Comparison of ENCODE assay signal across 8 cellular contexts in genomic region chr6:5004373-5005037, GRCh38. TPM values are rescaled to one million over a fixed set of nuclear protein-coding genes. Genes with fewer than 3 reads are reported as not detected.
DNase-seq lines count a peak whose midpoint lies in the region; ATAC-seq and TF ChIP-seq lines count a peak whose summit lies in the region.

No MANE protein-coding gene starts in this region.

- peak overlapping the region; percentile 81 for H3K27ac ChIP-seq in mesodermal cell (ENCODE audit: low read depth, low read length, severe bottlenecking)

- POLR2A ChIA-PET in BJ (lab: Charles Lee): no interaction called here

- CTCF ChIA-PET in BJ (lab: Yijun Ruan, JAX): interaction anchor here (0.6 to 2.1 kb wide), 7 partner anchors 9 to 187 kb away, joined by 3 to 14 read pairs (median 5); no protein-coding TSS in a partner anchor

- no peaks in the 10 kb centered on the region for H3K27me3 ChIP-seq in BJ (ENCODE audit: control insufficient read depth, insufficient read depth, low read length)

- WGBS in mesodermal cell (ENCODE audit: insufficient coverage in 2 of 2), 2 experiments: 27 to 53% methylated on average over 5 to 9 of the region's 12 CpGs

- no peaks in the 10 kb centered on the region for H3K9me3 ChIP-seq in mesodermal cell (ENCODE audit: control insufficient read depth, low read length)

- peak; percentile 1 for ATAC-seq in HG03442 (IDR thresholded peaks at IDR 0.05; ENCODE audit: unreplicated experiment)
- no peak for ATAC-seq in GM19467 (IDR thresholded peaks at IDR 0.05; ENCODE audit: unreplicated experiment)

- no peaks in the 10 kb centered on the region for H3K4me1 ChIP-seq in mesodermal cell (ENCODE audit: control insufficient read depth, insufficient read depth, low read length, poor library complexity, severe bottlenecking)

- TF ChIP-seq CTCF in BJ (IDR thresholded peaks at IDR 0.05; ENCODE audit: insufficient read depth, low read depth, low read length) (no peak), astrocyte of the spinal cord (IDR thresholded peaks at IDR 0.05; ENCODE audit: low read depth, low read length) (no peak)

- H3K4me3 ChIP-seq in BJ (ENCODE audit: low read depth, low read length): peak overlapping the region; percentile 92
- H3K4me3 ChIP-seq in astrocyte of the spinal cord (ENCODE audit: low read depth, low read length): peak overlapping the region; percentile 72
- H3K4me3 ChIP-seq in mesodermal cell (ENCODE audit: extremely low read depth, insufficient read depth, low read length, poor library complexity, severe bottlenecking): peak overlapping the region; percentile 57

- no peak for DNase-seq in BJ (ENCODE audit: low read depth)
- no peak for DNase-seq in astrocyte of the spinal cord (ENCODE audit: low read depth, low spot score)
- no peak for DNase-seq in HPDE6-E6E7 (ENCODE audit: extremely low spot score)
- no peak for DNase-seq in stimulated activated CD4-positive, alpha-beta T cell treated with anti-CD3 and anti-CD28 coated beads, Interleukin-4, amount 100 ng/mL, for 4 hours
- no peak for DNase-seq in NCI-H69 (lab: John Stamatoyannopoulos, UW)

- H3K36me3 ChIP-seq in BJ (ENCODE audit: control insufficient read depth, insufficient read depth, low read length): peaks cover 3% of the 10 kb centered on the region; the same call in 1 of the 2 replicates
- H3K36me3 ChIP-seq in mesodermal cell (ENCODE audit: control insufficient read depth, insufficient read depth, low read length): peaks cover 13% of the 10 kb centered on the region

- in situ Hi-C loops in astrocyte of the spinal cord (cut with HindIII; ENCODE audit: low sequenced_read_pairs): no loop called here

RNA-seq across cellular contexts. Expression of gene RPP40, which starts 0.7 kb away (rescaled TPM):
- polyA plus RNA-seq in BJ (2011; rRNA removed): 5.6 and 8.7 TPM in 2 replicates
- 2.3 and 3.6 TPM in 2 replicates for polyA minus RNA-seq in BJ (2011; rRNA and poly(A)+ RNA removed)
- 12.8 TPM for polyA plus RNA-seq in mesodermal cell (2013, experiment 1 of 2)
- polyA plus RNA-seq in mesodermal cell (2013, experiment 2 of 2): 15.6 TPM
